Comparison of ENCODE assay signal across 1 cellular context in genomic region chr2:11465485-11466306, GRCh38.
TF ChIP-seq lines count a peak whose summit lies in the region.

Gene E2F6, minus strand, starts transcription at chr2:11466161. Its CDS starts 282 bp downstream, at chr2:11465879.

TF ChIP-seq in HepG2, 621 proteins besides CTCF, POLR2A, EP300 and RAD21 (continued from another document and continues in another):
- no peak for TF ChIP-seq ZUFSP (CRISPR knock-in tag; IDR thresholded peaks at IDR 0.05; ENCODE audit: borderline replicate concordance)
- peak; percentile 96 for TF ChIP-seq ZNF619 (CRISPR knock-in tag; IDR thresholded peaks at IDR 0.05)
- TF ChIP-seq KLF15 (CRISPR knock-in tag; IDR thresholded peaks at IDR 0.05; ENCODE audit: borderline replicate concordance), result peak; percentile 99
- TF ChIP-seq MYNN (CRISPR knock-in tag; IDR thresholded peaks at IDR 0.05; ENCODE audit: low read depth), result peak; percentile 94
- peak; percentile 84 for TF ChIP-seq ZBTB2 (CRISPR knock-in tag; IDR thresholded peaks at IDR 0.05; ENCODE audit: low read depth)
- peak; percentile 40; the same call in 1 of the 2 replicates for TF ChIP-seq ZBTB21 (CRISPR knock-in tag; IDR thresholded peaks at IDR 0.05)
- no peak for TF ChIP-seq LCORL (IDR thresholded peaks at IDR 0.05)
- peak; percentile 94; the same call in 1 of the 2 replicates for TF ChIP-seq LCORL (CRISPR knock-in tag; IDR thresholded peaks at IDR 0.05)
- peak; percentile 78 for TF ChIP-seq PITX1 (CRISPR knock-in tag; IDR thresholded peaks at IDR 0.05)
- TF ChIP-seq REPIN1 (CRISPR knock-in tag; IDR thresholded peaks at IDR 0.05; ENCODE audit: borderline replicate concordance, low read depth), result peak; percentile 100
- TF ChIP-seq STAG1 (CRISPR knock-in tag; IDR thresholded peaks at IDR 0.05), result peak; percentile 43
- no peak for TF ChIP-seq SP1 (IDR thresholded peaks at IDR 0.05)
- TF ChIP-seq SP1 (CRISPR knock-in tag; IDR thresholded peaks at IDR 0.05), result peak; percentile 67
- peak; percentile 98; the same call in 1 of the 2 replicates for TF ChIP-seq ZNF318 (CRISPR knock-in tag; IDR thresholded peaks at IDR 0.05)
- peak; percentile 84 for TF ChIP-seq ZNF263 (CRISPR knock-in tag; IDR thresholded peaks at IDR 0.05)
- peak; percentile 39; the same call in 1 of the 2 replicates for TF ChIP-seq TRIM24 (CRISPR knock-in tag; IDR thresholded peaks at IDR 0.05)
- peak; percentile 98 for TF ChIP-seq ZNF451 (CRISPR knock-in tag; IDR thresholded peaks at IDR 0.05)
- TF ChIP-seq HNRNPUL1 (IDR thresholded peaks at IDR 0.05; ENCODE audit: low read depth, low read length), result no peak; the same call in 1 of the 2 replicates
- no peak for TF ChIP-seq ZNF282 (IDR thresholded peaks at IDR 0.05; ENCODE audit: partially characterized antibody)
- no peak for TF ChIP-seq NONO (IDR thresholded peaks at IDR 0.05)
- peak; percentile 90 for TF ChIP-seq NONO (CRISPR knock-in tag; conservative IDR thresholded peaks at IDR 0.05)
- TF ChIP-seq RFX5 (IDR thresholded peaks at IDR 0.05; ENCODE audit: low read depth, low read length), result peak; percentile 87
- TF ChIP-seq ZNF646 (CRISPR knock-in tag; IDR thresholded peaks at IDR 0.05), result peak; percentile 78; the same call in 1 of the 2 replicates
- no peak for TF ChIP-seq SYNCRIP (IDR thresholded peaks at IDR 0.05; ENCODE audit: insufficient read depth, low read depth, low read length)
- peak; percentile 93 for TF ChIP-seq NAIF1 (CRISPR knock-in tag; IDR thresholded peaks at IDR 0.05; ENCODE audit: borderline replicate concordance)
- TF ChIP-seq HNF1A (IDR thresholded peaks at IDR 0.05; ENCODE audit: low read depth), result no peak; the same call in 1 of the 2 replicates
- TF ChIP-seq HNF1A (CRISPR knock-in tag; IDR thresholded peaks at IDR 0.05; ENCODE audit: borderline replicate concordance), result peak; percentile 76
- peak; percentile 82; the same call in 1 of the 2 replicates for TF ChIP-seq ZSCAN12 (CRISPR knock-in tag; IDR thresholded peaks at IDR 0.05)
- TF ChIP-seq CSRNP2 (CRISPR knock-in tag; conservative IDR thresholded peaks at IDR 0.05; ENCODE audit: low read depth), result no peak
